In the genomic region with DNA sequence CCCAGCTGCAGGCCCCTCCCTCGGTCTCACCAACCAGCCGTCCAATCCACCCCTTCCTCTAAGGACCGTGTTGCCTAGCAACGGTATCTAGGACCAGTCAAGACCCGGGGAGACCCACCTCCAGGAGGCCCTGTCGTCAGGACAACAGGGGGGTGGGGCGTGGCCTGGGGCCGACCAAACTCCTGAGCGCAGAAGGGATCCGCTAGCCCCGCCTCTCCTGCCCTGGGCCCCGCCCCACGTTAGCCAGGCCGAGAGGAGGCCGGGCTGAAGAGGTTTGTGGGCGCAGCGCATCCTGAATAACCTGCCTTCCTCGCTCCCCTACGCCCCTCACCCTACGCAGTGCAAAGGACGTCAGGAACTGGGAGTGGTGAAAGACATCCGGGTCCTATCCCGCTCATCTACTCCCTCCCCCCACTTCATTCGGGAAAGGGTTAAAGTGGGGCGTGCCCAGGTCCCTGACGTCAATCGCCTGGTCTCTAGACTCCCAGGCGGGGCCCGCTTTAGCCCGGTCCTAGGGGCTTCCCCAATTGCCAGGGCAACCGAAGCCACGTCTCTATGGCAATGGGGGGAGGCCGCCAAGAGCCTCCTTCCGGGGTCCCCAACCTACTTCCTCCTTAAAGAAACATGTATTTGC, we compare ENCODE assay signal across 8 cellular contexts. TPM values are rescaled to one million over a fixed set of nuclear protein-coding genes. Genes with fewer than 3 reads are reported as not detected.
DNase-seq lines count a peak whose midpoint lies in the region; ATAC-seq and TF ChIP-seq lines count a peak whose summit lies in the region.

No MANE protein-coding gene starts in this region.

- WGBS in ovary, 3 donors: 0 to 2% (median 1%) methylated on average over 34 of the region's 34 CpGs
- WGBS in testis, 2 donors: 2 to 6% methylated on average over 6 to 34 of the region's 34 CpGs

- H3K27me3 Mint-ChIP-seq in activated naive CD4-positive, alpha-beta T cell treated with anti-CD3 and anti-CD28 coated beads, Interleukin-2, amount 50 U/mL, for 24 hours: no peaks in the 10 kb centered on the region

- DNase-seq in AG10803 (ENCODE audit: low read depth): peak; percentile 56
- no peak for DNase-seq in RWPE2 (ENCODE audit: low spot score)
- DNase-seq in Right ventricle myocardium inferior (ENCODE audit: missing footprints): peak; percentile 93
- DNase-seq in ovary: peak; percentile 93 to 96 (median 95)
- DNase-seq in testis: peak; percentile 89

- H3K4me1 ChIP-seq in RWPE2 (ENCODE audit: insufficient read depth, poor library complexity, severe bottlenecking) (no peaks in the 10 kb centered on the region), ovary (ENCODE audit: insufficient read depth) (peaks cover 10% of the 10 kb centered on the region), testis (peaks cover 39% of the 10 kb centered on the region)

- H3K27me3 ChIP-seq in RWPE2 (ENCODE audit: insufficient read depth, poor library complexity, severe bottlenecking): no peaks in the 10 kb centered on the region
- no peaks in the 10 kb centered on the region for H3K27me3 ChIP-seq in ovary
- H3K27me3 ChIP-seq in testis: no peaks in the 10 kb centered on the region

- H3K9me3 ChIP-seq in RWPE2 (ENCODE audit: severe bottlenecking) (no peaks in the 10 kb centered on the region), ovary (no peaks in the 10 kb centered on the region), testis (no peaks in the 10 kb centered on the region)

- peak overlapping the region; percentile 71 for H3K4me3 Mint-ChIP-seq in activated naive CD4-positive, alpha-beta T cell treated with anti-CD3 and anti-CD28 coated beads, Interleukin-2, amount 50 U/mL, for 24 hours

- intact Hi-C loops in Right ventricle myocardium inferior (cut with DNase I) (no loop called here), ovary (cut with DNase I) (no loop called here), testis (cut with DNase I; ENCODE audit: low total_unique reads) (no loop called here)

- peak overlapping the region; percentile 82 for H3K27ac Mint-ChIP-seq in activated naive CD4-positive, alpha-beta T cell treated with anti-CD3 and anti-CD28 coated beads, Interleukin-2, amount 50 U/mL, for 24 hours

- TF ChIP-seq CTCF in AG10803 (conservative IDR thresholded peaks at IDR 0.05; ENCODE audit: low read length) (no peak), RWPE2 (IDR thresholded peaks at IDR 0.05; ENCODE audit: poor library complexity, severe bottlenecking) (no peak), ovary (IDR thresholded peaks at IDR 0.05) (no peak), testis (IDR thresholded peaks at IDR 0.05) (peak in 1 of 3 experiments; percentile 7)

- TF ChIP-seq EP300 in ovary (IDR thresholded peaks at IDR 0.05): peak; percentile 79

- ATAC-seq in GM19043 (IDR thresholded peaks at IDR 0.05; ENCODE audit: low read depth, unreplicated experiment) (peak; percentile 81), HG03378 (IDR thresholded peaks at IDR 0.05; ENCODE audit: unreplicated experiment) (peak; percentile 67), RWPE2 (ENCODE audit: low read depth) (peak; percentile 25; the same call in 1 of the 3 replicates), Right ventricle myocardium inferior (peak; percentile 90)

- H3K36me3 Mint-ChIP-seq in activated naive CD4-positive, alpha-beta T cell treated with anti-CD3 and anti-CD28 coated beads, Interleukin-2, amount 50 U/mL, for 24 hours: no peaks in the 10 kb centered on the region

- H3K36me3 ChIP-seq in RWPE2 (ENCODE audit: low read depth) (peaks cover 22% of the 10 kb centered on the region), ovary (no peaks in the 10 kb centered on the region), testis (ENCODE audit: low read depth, missing control alignments) (no peaks in the 10 kb centered on the region)

- H3K4me3 ChIP-seq in AG10803 (ENCODE audit: low read length): peak overlapping the region; percentile 70
- H3K4me3 ChIP-seq in RWPE2 (ENCODE audit: severe bottlenecking): peak overlapping the region; percentile 11
- peak overlapping the region; percentile 33 for H3K4me3 ChIP-seq in ovary
- H3K4me3 ChIP-seq in testis: peak overlapping the region; percentile 52 to 55

- H3K4me1 Mint-ChIP-seq in activated naive CD4-positive, alpha-beta T cell treated with anti-CD3 and anti-CD28 coated beads, Interleukin-2, amount 50 U/mL, for 24 hours: peaks cover 37% of the 10 kb centered on the region

- H3K27ac ChIP-seq in RWPE2 (ENCODE audit: poor library complexity, severe bottlenecking): no peak overlapping the region
- peak overlapping the region; percentile 4 to 78 for H3K27ac ChIP-seq in ovary
- H3K27ac ChIP-seq in testis: peak overlapping the region; percentile 59 to 80

- TF ChIP-seq POLR2A in ovary (IDR thresholded peaks at IDR 0.05) (peak; percentile 67), testis (IDR thresholded peaks at IDR 0.05) (no peak)

- no peaks in the 10 kb centered on the region for H3K9me3 Mint-ChIP-seq in activated naive CD4-positive, alpha-beta T cell treated with anti-CD3 and anti-CD28 coated beads, Interleukin-2, amount 50 U/mL, for 24 hours

RNA-seq across cellular contexts. Expression of a gene that starts 14.7 kb away (rescaled TPM):
- 20.6 TPM for total RNA-seq in Right ventricle myocardium inferior
- total RNA-seq in ovary: 10 to 100 TPM; 11.0 to 67.7 (median 34.5) TPM
- 10 to 100 TPM; 25.1 to 27.8 TPM for polyA plus RNA-seq in ovary
- 10 to 100 TPM; 26.3 to 49.8 TPM for total RNA-seq in testis
- 45.9 TPM for polyA plus RNA-seq in testis (ENCODE audit: insufficient read depth, low read depth, low replicate concordance)

RNA-seq across cellular contexts. Expression of a gene that starts 14.8 kb away (rescaled TPM):
- total RNA-seq in Right ventricle myocardium inferior (2,192 TPM), ovary (100 to 1,000 TPM; 303 to 638 (median 374) TPM), testis (100 to 1,000 TPM; 298 to 458 TPM)
- polyA plus RNA-seq in ovary (100 to 1,000 TPM; 277 to 381 TPM), testis (ENCODE audit: insufficient read depth, low read depth, low replicate concordance) (334 TPM)

RNA-seq across cellular contexts. Expression of a gene that starts 25.8 kb away (rescaled TPM):
- total RNA-seq in Right ventricle myocardium inferior: 0.43 TPM
- total RNA-seq in ovary: 1 to 10 TPM in 4 of 7 donors, under 1 TPM in 3; 0.63 to 3.3 (median 1.0) TPM
- polyA plus RNA-seq in ovary: 1 to 10 TPM in 1 of 2 donors, under 1 TPM in 1; 0.20 to 1.3 TPM
- total RNA-seq in testis: 10 to 100 TPM; 11.5 to 19.1 TPM
- polyA plus RNA-seq in testis (ENCODE audit: insufficient read depth, low read depth, low replicate concordance): 21.3 TPM

RNA-seq across cellular contexts. Expression of a gene that starts 29.4 kb away (rescaled TPM):
- 20.0 TPM for total RNA-seq in Right ventricle myocardium inferior
- 10 to 100 TPM; 36.9 to 80.6 (median 61.3) TPM for total RNA-seq in ovary
- 10 to 100 TPM in 1 of 2 donors, 1 to 10 TPM in 1; 8.2 to 49.0 TPM for polyA plus RNA-seq in ovary
- 100 to 1,000 TPM in 1 of 2 donors, 10 to 100 TPM in 1; 81.3 to 102 TPM for total RNA-seq in testis
- polyA plus RNA-seq in testis (ENCODE audit: insufficient read depth, low read depth, low replicate concordance): 43.6 TPM

RNA-seq across cellular contexts. Expression of a gene that starts 34.3 kb away (rescaled TPM):
- total RNA-seq in Right ventricle myocardium inferior (23.3 TPM), ovary (10 to 100 TPM; 19.4 to 57.7 (median 41.0) TPM), testis (10 to 100 TPM; 54.9 to 61.6 TPM)
- polyA plus RNA-seq in ovary (10 to 100 TPM; 23.3 to 42.5 TPM), testis (ENCODE audit: insufficient read depth, low read depth, low replicate concordance) (53.4 TPM)

Comparison
In these comparisons a context has a peak if more than half of its experiments do, and no peak if none do; other contexts are left out.
1. H3K4me3 ChIP-seq: peak in every context shown above with its lines; median percentile 70 in AG10803; 54 in testis; 33 in ovary; 11 in RWPE2.
2. ATAC-seq: peak in every context shown above with its lines; median percentile 90 in Right ventricle myocardium inferior; 81 in GM19043; 67 in HG03378; 25 in RWPE2.